In the genomic region with DNA sequence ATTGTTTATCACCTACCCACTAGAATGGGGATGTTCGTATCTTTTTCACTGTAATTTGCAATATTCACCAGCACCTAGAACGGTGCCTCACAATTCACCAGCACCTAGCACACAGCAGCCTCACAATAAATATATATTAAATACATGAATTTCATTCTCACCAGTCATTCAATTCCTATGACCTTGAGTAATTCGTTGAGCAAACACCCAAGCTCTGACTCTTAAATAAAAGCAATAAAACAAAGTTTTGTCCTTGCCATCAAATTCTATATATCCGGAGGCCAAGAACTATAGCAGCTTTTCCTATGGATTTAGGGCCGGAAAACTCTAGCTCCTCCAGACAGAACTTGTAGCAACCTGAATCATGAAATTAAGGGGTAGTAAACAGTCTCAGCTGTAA, we compare ENCODE assay signal across 8 cellular contexts. TPM values are rescaled to one million over a fixed set of nuclear protein-coding genes. Genes with fewer than 3 reads are reported as not detected.
DNase-seq lines count a peak whose midpoint lies in the region; ATAC-seq and TF ChIP-seq lines count a peak whose summit lies in the region.

No MANE protein-coding gene starts in this region.

- H3K27me3 ChIP-seq in colonic mucosa, result no peaks in the 10 kb centered on the region

- DNase-seq in AG08396 (ENCODE audit: low spot score), result peak; percentile 26
- DNase-seq in Jurkat, Clone E6-1 (ENCODE audit: low read depth, low spot score), result no peak
- DNase-seq in colonic mucosa, result no peak
- no peak for DNase-seq in naive B cell
- DNase-seq in NCI-H187 (lab: John Stamatoyannopoulos, UW), result no peak
- DNase-seq in COR-L47 (lab: John Stamatoyannopoulos, UW), result no peak

- H3K4me1 Mint-ChIP-seq in naive B cell, result peaks cover 33 to 64% (median 53%) of the 10 kb centered on the region in 3 donors

- intact Hi-C loops in colonic mucosa (cut with DNase I), result no loop called here

- no peaks in the 10 kb centered on the region for H3K36me3 Mint-ChIP-seq in naive B cell

- H3K27me3 Mint-ChIP-seq in naive B cell, result no peaks in the 10 kb centered on the region

- H3K9me3 Mint-ChIP-seq in naive B cell, result no peaks in the 10 kb centered on the region

- no peaks in the 10 kb centered on the region for H3K9me3 ChIP-seq in colonic mucosa

- TF ChIP-seq CTCF in colonic mucosa (IDR thresholded peaks at IDR 0.05), result no peak

- peak overlapping the region; percentile 89 to 97 for H3K9ac ChIP-seq in colonic mucosa (ENCODE audit: low read depth in 2 of 2, low read length in 2 of 2)

- no peaks in the 10 kb centered on the region for H3K36me3 ChIP-seq in colonic mucosa

- peak overlapping the region; percentile 77 for H3K4me3 ChIP-seq in Jurkat, Clone E6-1 (ENCODE audit: low read length)
- H3K4me3 ChIP-seq in colonic mucosa, result peak overlapping the region; percentile 100

- H3K27ac ChIP-seq in colonic mucosa, result no peak overlapping the region

- peaks cover 7% of the 10 kb centered on the region for H3K4me1 ChIP-seq in colonic mucosa

- peak overlapping the region; percentile 13 to 97 (median 94) for H3K27ac Mint-ChIP-seq in naive B cell

- peak overlapping the region; percentile 84 to 97 (median 94) for H3K4me3 Mint-ChIP-seq in naive B cell

- ATAC-seq in naive B cell (ENCODE audit: low read depth in 2 of 2) (no peak), GM18873 (IDR thresholded peaks at IDR 0.05; ENCODE audit: low FRiP score, unreplicated experiment) (no peak), GM19035 (IDR thresholded peaks at IDR 0.05; ENCODE audit: unreplicated experiment) (no peak)

RNA-seq across cellular contexts. Expression of a gene that starts 1.0 kb away (rescaled TPM):
- polyA plus RNA-seq in Jurkat, Clone E6-1 (2012; ENCODE audit: insufficient read depth, insufficient read length), result 130 TPM
- 100 to 1,000 TPM; 116 to 121 TPM for total RNA-seq in colonic mucosa
- polyA plus RNA-seq in naive B cell (ENCODE audit: low read depth in 6 of 6), result 10 to 100 TPM; 55.8 to 84.7 (median 61.4) TPM

RNA-seq across cellular contexts. Expression of a gene that starts 22.1 kb away (rescaled TPM):
- polyA plus RNA-seq in Jurkat, Clone E6-1 (2012; ENCODE audit: insufficient read depth, insufficient read length), result 90.4 TPM
- total RNA-seq in colonic mucosa, result 10 to 100 TPM; 60.0 to 81.7 TPM
- polyA plus RNA-seq in naive B cell (ENCODE audit: low read depth in 6 of 6), result 100 to 1,000 TPM in 1 of 6 donors, 10 to 100 TPM in 5; 47.2 to 107 (median 56.9) TPM

RNA-seq across cellular contexts. Expression of a gene that starts 28.2 kb away (rescaled TPM):
- polyA plus RNA-seq in Jurkat, Clone E6-1 (2012; ENCODE audit: insufficient read depth, insufficient read length), result not detected
- not detected for total RNA-seq in colonic mucosa
- polyA plus RNA-seq in naive B cell (ENCODE audit: low read depth in 6 of 6), result not detected

RNA-seq across cellular contexts. Expression of a gene that starts 53.7 kb away (rescaled TPM):
- polyA plus RNA-seq in Jurkat, Clone E6-1 (2012; ENCODE audit: insufficient read depth, insufficient read length), result 18.7 TPM
- 10 to 100 TPM in 1 of 2 donors, 1 to 10 TPM in 1; 4.7 to 11.5 TPM for total RNA-seq in colonic mucosa
- polyA plus RNA-seq in naive B cell (ENCODE audit: low read depth in 6 of 6), result 1 to 10 TPM in 3 of 6 donors, under 1 TPM in 2, not detected in 1; 0.70 to 1.4 (median 1.1) TPM
